In the genomic region with DNA sequence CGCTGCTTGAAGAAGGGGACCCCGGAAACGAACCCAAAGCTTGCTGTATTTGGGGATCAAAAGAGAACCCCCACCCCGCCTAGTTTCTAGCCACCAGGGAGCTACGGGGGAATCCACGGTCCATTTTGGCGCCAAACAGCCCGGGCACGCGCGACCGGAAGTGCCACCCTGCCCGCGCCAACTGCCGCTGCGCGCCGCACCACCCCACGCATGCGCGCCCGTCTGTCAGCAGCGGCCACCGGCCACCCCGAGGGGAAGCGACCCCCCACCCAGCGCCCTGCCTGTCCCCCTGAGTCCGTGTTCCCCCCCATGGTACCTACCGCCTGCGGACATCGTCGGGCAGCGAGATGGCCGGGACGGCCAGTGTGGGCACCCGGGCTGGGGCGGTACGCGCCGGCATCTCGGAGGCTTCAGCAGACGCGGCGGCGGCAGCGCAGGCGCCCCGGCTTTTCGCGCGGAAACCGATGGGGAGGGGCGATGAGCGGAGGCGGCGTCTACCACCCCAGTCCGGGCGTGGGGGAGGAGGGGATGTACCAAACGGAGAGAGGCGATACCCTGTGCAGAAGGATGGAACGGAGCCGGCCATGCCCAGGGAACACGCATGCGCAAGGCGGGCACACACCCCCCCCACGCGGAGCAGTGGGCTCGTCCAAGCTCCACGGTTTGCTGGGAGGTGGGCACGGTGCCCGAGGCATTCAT, we compare ENCODE assay signal across 1 cellular context.
TF ChIP-seq lines count a peak whose summit lies in the region.

A gene (minus strand): TSS at position 454 of the 699 bp plus-strand sequence. CDS start 54 bp downstream, at position 400.

TF ChIP-seq in GM12878, 131 proteins besides CTCF, POLR2A, EP300 and RAD21 (continued from another document and continues in another):
- TF ChIP-seq, protein P1, sequence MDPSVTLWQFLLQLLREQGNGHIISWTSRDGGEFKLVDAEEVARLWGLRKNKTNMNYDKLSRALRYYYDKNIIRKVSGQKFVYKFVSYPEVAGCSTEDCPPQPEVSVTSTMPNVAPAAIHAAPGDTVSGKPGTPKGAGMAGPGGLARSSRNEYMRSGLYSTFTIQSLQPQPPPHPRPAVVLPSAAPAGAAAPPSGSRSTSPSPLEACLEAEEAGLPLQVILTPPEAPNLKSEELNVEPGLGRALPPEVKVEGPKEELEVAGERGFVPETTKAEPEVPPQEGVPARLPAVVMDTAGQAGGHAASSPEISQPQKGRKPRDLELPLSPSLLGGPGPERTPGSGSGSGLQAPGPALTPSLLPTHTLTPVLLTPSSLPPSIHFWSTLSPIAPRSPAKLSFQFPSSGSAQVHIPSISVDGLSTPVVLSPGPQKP (IDR thresholded peaks at IDR 0.05; ENCODE audit: low read depth, low read length), result peak; percentile 81
- TF ChIP-seq STAT3 (IDR thresholded peaks at IDR 0.05; ENCODE audit: low read depth, low read length) (no peak), CBX3 (IDR thresholded peaks at IDR 0.05; ENCODE audit: borderline replicate concordance, low read depth) (no peak), CBX5 (IDR thresholded peaks at IDR 0.05; ENCODE audit: low read depth) (no peak), NFIC (IDR thresholded peaks at IDR 0.05; ENCODE audit: low read depth, low read length) (no peak; the same call in 1 of the 2 replicates), EED (IDR thresholded peaks at IDR 0.05; ENCODE audit: low read depth) (peak; percentile 40; the same call in 1 of the 2 replicates), MEF2A (IDR thresholded peaks at IDR 0.05; ENCODE audit: insufficient read depth, low read depth, low read length) (no peak), RAD51 (IDR thresholded peaks at IDR 0.05) (no peak), ETV6 (conservative IDR thresholded peaks at IDR 0.05 in 1 of 2, IDR thresholded peaks at IDR 0.05 in 1 of 2; ENCODE audit: borderline replicate concordance in 1 of 2, low read depth in 1 of 2) (no peak), EGR1 (IDR thresholded peaks at IDR 0.05; ENCODE audit: borderline replicate concordance in 1 of 2, low read depth in 2 of 2, low read length in 2 of 2) (peak in 1 of 2 experiments; percentile 46; a peak in 1 of 3 replicates), EZH2 (IDR thresholded peaks at IDR 0.05; ENCODE audit: borderline replicate concordance, control insufficient read depth, low read depth, low read length) (no peak), RCOR1 (conservative IDR thresholded peaks at IDR 0.05; ENCODE audit: low read depth, low read length) (no peak), MYB (IDR thresholded peaks at IDR 0.05; ENCODE audit: borderline replicate concordance, low read depth, low read length) (no peak), NFYA (IDR thresholded peaks at IDR 0.05; ENCODE audit: borderline replicate concordance, low read depth, low read length) (no peak), LARP7 (IDR thresholded peaks at IDR 0.05) (no peak; the same call in none of the 2 replicates), PML (IDR thresholded peaks at IDR 0.05; ENCODE audit: low read length) (peak; percentile 97), WRNIP1 (IDR thresholded peaks at IDR 0.05; ENCODE audit: borderline replicate concordance, low read depth, low read length) (no peak), SMC3 (IDR thresholded peaks at IDR 0.05; ENCODE audit: borderline replicate concordance, low read length) (no peak), BRCA1 (IDR thresholded peaks at IDR 0.05; ENCODE audit: low read depth, low read length) (peak; percentile 38; the same call in 1 of the 2 replicates), NR2C1 (IDR thresholded peaks at IDR 0.05) (no peak), PAX8 (IDR thresholded peaks at IDR 0.05) (no peak), RFX5 (IDR thresholded peaks at IDR 0.05; ENCODE audit: low read depth, low read length) (no peak), RUNX3 (IDR thresholded peaks at IDR 0.05; ENCODE audit: low read length) (peak; percentile 34), CHD1 (IDR thresholded peaks at IDR 0.05; ENCODE audit: low read depth, low read length) (peak; percentile 100), STAT1 (conservative IDR thresholded peaks at IDR 0.05) (no peak), HDGF (IDR thresholded peaks at IDR 0.05) (peak; percentile 68; the same call in 1 of the 2 replicates), HDAC2 (IDR thresholded peaks at IDR 0.05) (0 out of 2 replicates have a peak, but pooled peaks have one; percentile 47)
- TF ChIP-seq, protein P2, sequence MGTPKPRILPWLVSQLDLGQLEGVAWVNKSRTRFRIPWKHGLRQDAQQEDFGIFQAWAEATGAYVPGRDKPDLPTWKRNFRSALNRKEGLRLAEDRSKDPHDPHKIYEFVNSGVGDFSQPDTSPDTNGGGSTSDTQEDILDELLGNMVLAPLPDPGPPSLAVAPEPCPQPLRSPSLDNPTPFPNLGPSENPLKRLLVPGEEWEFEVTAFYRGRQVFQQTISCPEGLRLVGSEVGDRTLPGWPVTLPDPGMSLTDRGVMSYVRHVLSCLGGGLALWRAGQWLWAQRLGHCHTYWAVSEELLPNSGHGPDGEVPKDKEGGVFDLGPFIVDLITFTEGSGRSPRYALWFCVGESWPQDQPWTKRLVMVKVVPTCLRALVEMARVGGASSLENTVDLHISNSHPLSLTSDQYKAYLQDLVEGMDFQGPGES (IDR thresholded peaks at IDR 0.05), result 0 out of 2 replicates have a peak, but pooled peaks have one; percentile 32
- TF ChIP-seq, protein P3, sequence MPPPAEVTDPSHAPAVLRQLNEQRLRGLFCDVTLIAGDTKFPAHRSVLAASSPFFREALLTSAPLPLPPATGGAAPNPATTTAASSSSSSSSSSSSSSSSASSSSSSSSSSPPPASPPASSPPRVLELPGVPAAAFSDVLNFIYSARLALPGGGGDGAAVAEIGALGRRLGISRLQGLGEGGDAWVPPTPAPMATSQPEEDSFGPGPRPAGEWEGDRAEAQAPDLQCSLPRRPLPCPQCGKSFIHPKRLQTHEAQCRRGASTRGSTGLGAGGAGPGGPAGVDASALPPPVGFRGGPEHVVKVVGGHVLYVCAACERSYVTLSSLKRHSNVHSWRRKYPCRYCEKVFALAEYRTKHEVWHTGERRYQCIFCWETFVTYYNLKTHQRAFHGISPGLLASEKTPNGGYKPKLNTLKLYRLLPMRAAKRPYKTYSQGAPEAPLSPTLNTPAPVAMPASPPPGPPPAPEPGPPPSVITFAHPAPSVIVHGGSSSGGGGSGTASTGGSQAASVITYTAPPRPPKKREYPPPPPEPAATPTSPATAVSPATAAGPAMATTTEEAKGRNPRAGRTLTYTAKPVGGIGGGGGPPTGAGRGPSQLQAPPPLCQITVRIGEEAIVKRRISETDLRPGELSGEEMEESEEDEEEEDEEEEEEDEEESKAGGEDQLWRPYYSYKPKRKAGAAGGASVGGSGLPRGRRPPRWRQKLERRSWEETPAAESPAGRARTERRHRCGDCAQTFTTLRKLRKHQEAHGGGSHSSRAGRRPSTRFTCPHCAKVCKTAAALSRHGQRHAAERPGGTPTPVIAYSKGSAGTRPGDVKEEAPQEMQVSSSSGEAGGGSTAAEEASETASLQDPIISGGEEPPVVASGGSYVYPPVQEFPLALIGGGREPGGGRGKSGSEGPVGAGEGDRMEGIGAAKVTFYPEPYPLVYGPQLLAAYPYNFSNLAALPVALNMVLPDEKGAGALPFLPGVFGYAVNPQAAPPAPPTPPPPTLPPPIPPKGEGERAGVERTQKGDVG (CRISPR knock-in tag; IDR thresholded peaks at IDR 0.05), result no peak
- TF ChIP-seq, protein P4, sequence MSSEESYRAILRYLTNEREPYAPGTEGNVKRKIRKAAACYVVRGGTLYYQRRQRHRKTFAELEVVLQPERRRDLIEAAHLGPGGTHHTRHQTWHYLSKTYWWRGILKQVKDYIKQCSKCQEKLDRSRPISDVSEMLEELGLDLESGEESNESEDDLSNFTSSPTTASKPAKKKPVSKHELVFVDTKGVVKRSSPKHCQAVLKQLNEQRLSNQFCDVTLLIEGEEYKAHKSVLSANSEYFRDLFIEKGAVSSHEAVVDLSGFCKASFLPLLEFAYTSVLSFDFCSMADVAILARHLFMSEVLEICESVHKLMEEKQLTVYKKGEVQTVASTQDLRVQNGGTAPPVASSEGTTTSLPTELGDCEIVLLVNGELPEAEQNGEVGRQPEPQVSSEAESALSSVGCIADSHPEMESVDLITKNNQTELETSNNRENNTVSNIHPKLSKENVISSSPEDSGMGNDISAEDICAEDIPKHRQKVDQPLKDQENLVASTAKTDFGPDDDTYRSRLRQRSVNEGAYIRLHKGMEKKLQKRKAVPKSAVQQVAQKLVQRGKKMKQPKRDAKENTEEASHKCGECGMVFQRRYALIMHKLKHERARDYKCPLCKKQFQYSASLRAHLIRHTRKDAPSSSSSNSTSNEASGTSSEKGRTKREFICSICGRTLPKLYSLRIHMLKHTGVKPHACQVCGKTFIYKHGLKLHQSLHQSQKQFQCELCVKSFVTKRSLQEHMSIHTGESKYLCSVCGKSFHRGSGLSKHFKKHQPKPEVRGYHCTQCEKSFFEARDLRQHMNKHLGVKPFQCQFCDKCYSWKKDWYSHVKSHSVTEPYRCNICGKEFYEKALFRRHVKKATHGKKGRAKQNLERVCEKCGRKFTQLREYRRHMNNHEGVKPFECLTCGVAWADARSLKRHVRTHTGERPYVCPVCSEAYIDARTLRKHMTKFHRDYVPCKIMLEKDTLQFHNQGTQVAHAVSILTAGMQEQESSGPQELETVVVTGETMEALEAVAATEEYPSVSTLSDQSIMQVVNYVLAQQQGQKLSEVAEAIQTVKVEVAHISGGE (CRISPR knock-in tag; IDR thresholded peaks at IDR 0.05), result no peak
- TF ChIP-seq, protein P5, sequence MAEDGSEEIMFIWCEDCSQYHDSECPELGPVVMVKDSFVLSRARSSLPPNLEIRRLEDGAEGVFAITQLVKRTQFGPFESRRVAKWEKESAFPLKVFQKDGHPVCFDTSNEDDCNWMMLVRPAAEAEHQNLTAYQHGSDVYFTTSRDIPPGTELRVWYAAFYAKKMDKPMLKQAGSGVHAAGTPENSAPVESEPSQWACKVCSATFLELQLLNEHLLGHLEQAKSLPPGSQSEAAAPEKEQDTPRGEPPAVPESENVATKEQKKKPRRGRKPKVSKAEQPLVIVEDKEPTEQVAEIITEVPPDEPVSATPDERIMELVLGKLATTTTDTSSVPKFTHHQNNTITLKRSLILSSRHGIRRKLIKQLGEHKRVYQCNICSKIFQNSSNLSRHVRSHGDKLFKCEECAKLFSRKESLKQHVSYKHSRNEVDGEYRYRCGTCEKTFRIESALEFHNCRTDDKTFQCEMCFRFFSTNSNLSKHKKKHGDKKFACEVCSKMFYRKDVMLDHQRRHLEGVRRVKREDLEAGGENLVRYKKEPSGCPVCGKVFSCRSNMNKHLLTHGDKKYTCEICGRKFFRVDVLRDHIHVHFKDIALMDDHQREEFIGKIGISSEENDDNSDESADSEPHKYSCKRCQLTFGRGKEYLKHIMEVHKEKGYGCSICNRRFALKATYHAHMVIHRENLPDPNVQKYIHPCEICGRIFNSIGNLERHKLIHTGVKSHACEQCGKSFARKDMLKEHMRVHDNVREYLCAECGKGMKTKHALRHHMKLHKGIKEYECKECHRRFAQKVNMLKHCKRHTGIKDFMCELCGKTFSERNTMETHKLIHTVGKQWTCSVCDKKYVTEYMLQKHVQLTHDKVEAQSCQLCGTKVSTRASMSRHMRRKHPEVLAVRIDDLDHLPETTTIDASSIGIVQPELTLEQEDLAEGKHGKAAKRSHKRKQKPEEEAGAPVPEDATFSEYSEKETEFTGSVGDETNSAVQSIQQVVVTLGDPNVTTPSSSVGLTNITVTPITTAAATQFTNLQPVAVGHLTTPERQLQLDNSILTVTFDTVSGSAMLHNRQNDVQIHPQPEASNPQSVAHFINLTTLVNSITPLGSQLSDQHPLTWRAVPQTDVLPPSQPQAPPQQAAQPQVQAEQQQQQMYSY (CRISPR knock-in tag; IDR thresholded peaks at IDR 0.05), result no peak
- TF ChIP-seq, protein P6, sequence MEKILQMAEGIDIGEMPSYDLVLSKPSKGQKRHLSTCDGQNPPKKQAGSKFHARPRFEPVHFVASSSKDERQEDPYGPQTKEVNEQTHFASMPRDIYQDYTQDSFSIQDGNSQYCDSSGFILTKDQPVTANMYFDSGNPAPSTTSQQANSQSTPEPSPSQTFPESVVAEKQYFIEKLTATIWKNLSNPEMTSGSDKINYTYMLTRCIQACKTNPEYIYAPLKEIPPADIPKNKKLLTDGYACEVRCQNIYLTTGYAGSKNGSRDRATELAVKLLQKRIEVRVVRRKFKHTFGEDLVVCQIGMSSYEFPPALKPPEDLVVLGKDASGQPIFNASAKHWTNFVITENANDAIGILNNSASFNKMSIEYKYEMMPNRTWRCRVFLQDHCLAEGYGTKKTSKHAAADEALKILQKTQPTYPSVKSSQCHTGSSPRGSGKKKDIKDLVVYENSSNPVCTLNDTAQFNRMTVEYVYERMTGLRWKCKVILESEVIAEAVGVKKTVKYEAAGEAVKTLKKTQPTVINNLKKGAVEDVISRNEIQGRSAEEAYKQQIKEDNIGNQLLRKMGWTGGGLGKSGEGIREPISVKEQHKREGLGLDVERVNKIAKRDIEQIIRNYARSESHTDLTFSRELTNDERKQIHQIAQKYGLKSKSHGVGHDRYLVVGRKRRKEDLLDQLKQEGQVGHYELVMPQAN (conservative IDR thresholded peaks at IDR 0.05), result peak; percentile 78
- TF ChIP-seq, protein P7, sequence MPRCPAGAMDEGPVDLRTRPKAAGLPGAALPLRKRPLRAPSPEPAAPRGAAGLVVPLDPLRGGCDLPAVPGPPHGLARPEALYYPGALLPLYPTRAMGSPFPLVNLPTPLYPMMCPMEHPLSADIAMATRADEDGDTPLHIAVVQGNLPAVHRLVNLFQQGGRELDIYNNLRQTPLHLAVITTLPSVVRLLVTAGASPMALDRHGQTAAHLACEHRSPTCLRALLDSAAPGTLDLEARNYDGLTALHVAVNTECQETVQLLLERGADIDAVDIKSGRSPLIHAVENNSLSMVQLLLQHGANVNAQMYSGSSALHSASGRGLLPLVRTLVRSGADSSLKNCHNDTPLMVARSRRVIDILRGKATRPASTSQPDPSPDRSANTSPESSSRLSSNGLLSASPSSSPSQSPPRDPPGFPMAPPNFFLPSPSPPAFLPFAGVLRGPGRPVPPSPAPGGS (IDR thresholded peaks at IDR 0.05; ENCODE audit: borderline replicate concordance, insufficient read depth, low read depth, low read length, poor library complexity, severe bottlenecking), result no peak
- TF ChIP-seq, protein P8, sequence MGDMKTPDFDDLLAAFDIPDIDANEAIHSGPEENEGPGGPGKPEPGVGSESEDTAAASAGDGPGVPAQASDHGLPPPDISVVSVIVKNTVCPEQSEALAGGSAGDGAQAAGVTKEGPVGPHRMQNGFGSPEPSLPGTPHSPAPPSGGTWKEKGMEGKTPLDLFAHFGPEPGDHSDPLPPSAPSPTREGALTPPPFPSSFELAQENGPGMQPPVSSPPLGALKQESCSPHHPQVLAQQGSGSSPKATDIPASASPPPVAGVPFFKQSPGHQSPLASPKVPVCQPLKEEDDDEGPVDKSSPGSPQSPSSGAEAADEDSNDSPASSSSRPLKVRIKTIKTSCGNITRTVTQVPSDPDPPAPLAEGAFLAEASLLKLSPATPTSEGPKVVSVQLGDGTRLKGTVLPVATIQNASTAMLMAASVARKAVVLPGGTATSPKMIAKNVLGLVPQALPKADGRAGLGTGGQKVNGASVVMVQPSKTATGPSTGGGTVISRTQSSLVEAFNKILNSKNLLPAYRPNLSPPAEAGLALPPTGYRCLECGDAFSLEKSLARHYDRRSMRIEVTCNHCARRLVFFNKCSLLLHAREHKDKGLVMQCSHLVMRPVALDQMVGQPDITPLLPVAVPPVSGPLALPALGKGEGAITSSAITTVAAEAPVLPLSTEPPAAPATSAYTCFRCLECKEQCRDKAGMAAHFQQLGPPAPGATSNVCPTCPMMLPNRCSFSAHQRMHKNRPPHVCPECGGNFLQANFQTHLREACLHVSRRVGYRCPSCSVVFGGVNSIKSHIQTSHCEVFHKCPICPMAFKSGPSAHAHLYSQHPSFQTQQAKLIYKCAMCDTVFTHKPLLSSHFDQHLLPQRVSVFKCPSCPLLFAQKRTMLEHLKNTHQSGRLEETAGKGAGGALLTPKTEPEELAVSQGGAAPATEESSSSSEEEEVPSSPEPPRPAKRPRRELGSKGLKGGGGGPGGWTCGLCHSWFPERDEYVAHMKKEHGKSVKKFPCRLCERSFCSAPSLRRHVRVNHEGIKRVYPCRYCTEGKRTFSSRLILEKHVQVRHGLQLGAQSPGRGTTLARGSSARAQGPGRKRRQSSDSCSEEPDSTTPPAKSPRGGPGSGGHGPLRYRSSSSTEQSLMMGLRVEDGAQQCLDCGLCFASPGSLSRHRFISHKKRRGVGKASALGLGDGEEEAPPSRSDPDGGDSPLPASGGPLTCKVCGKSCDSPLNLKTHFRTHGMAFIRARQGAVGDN (IDR thresholded peaks at IDR 0.05), result peak; percentile 55; the same call in 1 of the 2 replicates
